8 cellular contexts compared by ENCODE assay signal in the genomic region with DNA sequence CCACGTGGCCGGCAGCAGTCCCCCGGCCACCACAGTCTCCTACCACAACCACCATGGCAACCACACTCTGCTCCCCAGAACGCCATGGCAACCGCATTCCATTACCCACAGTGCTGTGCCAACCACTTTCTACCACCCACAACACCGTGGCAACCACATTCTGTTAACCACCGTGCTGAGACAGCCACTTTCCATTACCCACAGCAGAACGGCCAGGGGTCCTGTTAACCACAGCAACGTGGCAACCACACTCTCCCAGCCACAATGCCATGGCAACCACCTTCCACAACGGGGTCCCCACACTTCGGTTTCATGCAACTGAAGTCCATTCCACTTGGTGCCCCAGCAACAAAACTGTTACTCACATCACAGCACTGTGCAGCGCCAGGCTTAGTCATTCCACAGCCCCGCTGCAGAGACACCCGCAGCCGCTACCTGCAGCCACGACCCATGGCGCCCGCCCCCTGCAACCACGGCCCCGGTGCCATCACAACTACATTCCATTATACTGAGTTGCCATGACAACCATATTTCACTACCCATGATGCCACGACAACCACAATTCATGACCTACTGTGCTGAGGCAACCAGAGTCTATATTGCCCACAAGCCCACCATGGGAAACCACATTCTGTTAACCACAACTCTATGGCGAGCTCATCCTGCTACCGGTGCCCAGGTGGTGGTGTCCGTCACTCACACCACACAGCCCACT. TPM values are rescaled to one million over a fixed set of nuclear protein-coding genes. Genes with fewer than 3 reads are reported as not detected.
DNase-seq lines count a peak whose midpoint lies in the region; ATAC-seq lines count a peak whose summit lies in the region.

No MANE protein-coding gene starts in this region.

- H3K27ac Mint-ChIP-seq in CD4-positive, alpha-beta memory T cell = peak overlapping the region; percentile 22 to 87 (median 77)
- peak overlapping the region; percentile 78 for H3K27ac Mint-ChIP-seq in activated CD4-positive, alpha-beta T cell treated with anti-CD3 and anti-CD28 coated beads for 36 hours

- DNase-seq in CD4-positive, alpha-beta memory T cell = peak; percentile 49 to 81 (median 60)
- peak; percentile 90 for DNase-seq in activated CD4-positive, alpha-beta T cell treated with anti-CD3 and anti-CD28 coated beads for 36 hours
- peak; percentile 23 for DNase-seq in dermis blood vessel endothelial cell
- DNase-seq in stimulated activated CD4-positive, alpha-beta T cell treated with anti-CD3 and anti-CD28 coated beads, Interleukin-2, amount 100 ng/mL, for 48 hours = peak; percentile 51 to 62
- DNase-seq in NCI-H128 (lab: John Stamatoyannopoulos, UW; ENCODE audit: unreplicated experiment) = no peak
- DNase-seq in NOMO-1 treated with dmso at 0.1 percent for 144 hours (lab: John Stamatoyannopoulos, UW; ENCODE audit: unreplicated experiment) = no peak

- CTCF ChIA-PET in CD4-positive, alpha-beta memory T cell (lab: Charles Lee; ENCODE audit: partially characterized antibody) = no interaction called here
- CTCF ChIA-PET in activated CD4-positive, alpha-beta T cell treated with anti-CD3 and anti-CD28 coated beads for 36 hours (lab: Charles Lee) = no interaction called here

- H3K4me1 ChIP-seq in CD4-positive, alpha-beta memory T cell (ENCODE audit: insufficient read depth, low read length) = peaks cover 22% of the 10 kb centered on the region

- H3K36me3 Mint-ChIP-seq in CD4-positive, alpha-beta memory T cell = no peaks in the 10 kb centered on the region
- H3K36me3 Mint-ChIP-seq in activated CD4-positive, alpha-beta T cell treated with anti-CD3 and anti-CD28 coated beads for 36 hours (ENCODE audit: low read depth) = peaks cover 1% of the 10 kb centered on the region

- peaks cover 0 to 3% (median 0%) of the 10 kb centered on the region in 8 donors for H3K9me3 Mint-ChIP-seq in CD4-positive, alpha-beta memory T cell
- no peaks in the 10 kb centered on the region for H3K9me3 Mint-ChIP-seq in activated CD4-positive, alpha-beta T cell treated with anti-CD3 and anti-CD28 coated beads for 36 hours (ENCODE audit: low read depth)

- intact Hi-C loops in CD4-positive, alpha-beta memory T cell (cut with micrococcal nuclease) = no loop called here
- intact Hi-C loops in activated CD4-positive, alpha-beta T cell treated with anti-CD3 and anti-CD28 coated beads for 36 hours (cut with DNase I, micrococcal nuclease) = loop anchor here (1.0 to 5.0 kb wide), 3 partner anchors 133 to 307 kb away; a partner anchor contains a TSS

- H3K9me3 ChIP-seq in CD4-positive, alpha-beta memory T cell (ENCODE audit: control insufficient read depth in 1 of 2, low read length in 2 of 2) = no peaks in the 10 kb centered on the region

- no peak overlapping the region for H3K4me3 ChIP-seq in CD4-positive, alpha-beta memory T cell (ENCODE audit: low read length in 2 of 2)

- peak; percentile 58 for ATAC-seq in HG03342 (IDR thresholded peaks at IDR 0.05; ENCODE audit: unreplicated experiment)
- peak; percentile 95 for ATAC-seq in activated CD4-positive, alpha-beta T cell treated with anti-CD3 and anti-CD28 coated beads for 36 hours
- ATAC-seq in HG03565 (IDR thresholded peaks at IDR 0.05; ENCODE audit: unreplicated experiment) = no peak

- H3K27ac ChIP-seq in CD4-positive, alpha-beta memory T cell (ENCODE audit: low read depth, low read length) = no peak overlapping the region

- H3K36me3 ChIP-seq in CD4-positive, alpha-beta memory T cell (ENCODE audit: insufficient read depth, low read length) = no peaks in the 10 kb centered on the region

- peaks cover 15 to 38% of the 10 kb centered on the region in 2 donors for H3K27me3 Mint-ChIP-seq in CD4-positive, alpha-beta memory T cell
- peaks cover 51% of the 10 kb centered on the region for H3K27me3 Mint-ChIP-seq in activated CD4-positive, alpha-beta T cell treated with anti-CD3 and anti-CD28 coated beads for 36 hours

- peaks cover 11% of the 10 kb centered on the region for H3K27me3 ChIP-seq in CD4-positive, alpha-beta memory T cell (ENCODE audit: insufficient read depth, low read length)

- peaks cover 13 to 29% (median 23%) of the 10 kb centered on the region in 4 donors for H3K4me1 Mint-ChIP-seq in CD4-positive, alpha-beta memory T cell
- H3K4me1 Mint-ChIP-seq in activated CD4-positive, alpha-beta T cell treated with anti-CD3 and anti-CD28 coated beads for 36 hours = peaks cover 24% of the 10 kb centered on the region

- POLR2A ChIA-PET in CD4-positive, alpha-beta memory T cell (lab: Charles Lee; ENCODE audit: partially characterized antibody) = no interaction called here
- POLR2A ChIA-PET in activated CD4-positive, alpha-beta T cell treated with anti-CD3 and anti-CD28 coated beads for 36 hours (lab: Charles Lee) = no interaction called here

- H3K4me3 Mint-ChIP-seq in CD4-positive, alpha-beta memory T cell = peak overlapping the region in 5 of 8 donors; percentile 49 to 73 (median 61)
- H3K4me3 Mint-ChIP-seq in activated CD4-positive, alpha-beta T cell treated with anti-CD3 and anti-CD28 coated beads for 36 hours = peak overlapping the region; percentile 67

RNA-seq across cellular contexts. Expression of a gene that starts 10.0 kb away (rescaled TPM):
- total RNA-seq in CD4-positive, alpha-beta memory T cell = not detected
- not detected for polyA plus RNA-seq in CD4-positive, alpha-beta memory T cell
- total RNA-seq in activated CD4-positive, alpha-beta T cell treated with anti-CD3 and anti-CD28 coated beads for 36 hours = 1 to 10 TPM in 1 of 2 experiments, under 1 TPM in 1; 0.91 to 1.2 TPM
- 0.34 and 0.47 TPM in 2 replicates for total RNA-seq in dermis blood vessel endothelial cell

RNA-seq across cellular contexts. Expression of a gene that starts 42.1 kb away (rescaled TPM):
- total RNA-seq in CD4-positive, alpha-beta memory T cell = not detected
- not detected for polyA plus RNA-seq in CD4-positive, alpha-beta memory T cell
- 1 to 10 TPM; 1.6 to 1.7 TPM for total RNA-seq in activated CD4-positive, alpha-beta T cell treated with anti-CD3 and anti-CD28 coated beads for 36 hours
- 4.1 TPM in 2 replicates for total RNA-seq in dermis blood vessel endothelial cell

RNA-seq across cellular contexts. Expression of a gene that starts 50.3 kb away (rescaled TPM):
- 10 to 100 TPM; 35.7 to 40.4 TPM for total RNA-seq in CD4-positive, alpha-beta memory T cell
- 10 to 100 TPM; 72.3 to 94.5 TPM for polyA plus RNA-seq in CD4-positive, alpha-beta memory T cell
- total RNA-seq in activated CD4-positive, alpha-beta T cell treated with anti-CD3 and anti-CD28 coated beads for 36 hours = 10 to 100 TPM; 46.0 to 49.0 TPM
- 25.9 and 34.5 TPM in 2 replicates for total RNA-seq in dermis blood vessel endothelial cell

Comparison
In these comparisons a context has a peak if more than half of its experiments do, and no peak if none do; other contexts are left out.
1. DNase-seq: peak in CD4-positive, alpha-beta memory T cell (5 of 5), activated CD4-positive, alpha-beta T cell treated with anti-CD3 and anti-CD28 coated beads for 36 hours (single experiment), dermis blood vessel endothelial cell (single experiment) and stimulated activated CD4-positive, alpha-beta T cell treated with anti-CD3 and anti-CD28 coated beads, Interleukin-2, amount 100 ng/mL, for 48 hours (2 of 2); none in NCI-H128 (single experiment) and NOMO-1 treated with dmso at 0.1 percent for 144 hours (single experiment).